ENCODE assay signal across 8 cellular contexts in the genomic region with DNA sequence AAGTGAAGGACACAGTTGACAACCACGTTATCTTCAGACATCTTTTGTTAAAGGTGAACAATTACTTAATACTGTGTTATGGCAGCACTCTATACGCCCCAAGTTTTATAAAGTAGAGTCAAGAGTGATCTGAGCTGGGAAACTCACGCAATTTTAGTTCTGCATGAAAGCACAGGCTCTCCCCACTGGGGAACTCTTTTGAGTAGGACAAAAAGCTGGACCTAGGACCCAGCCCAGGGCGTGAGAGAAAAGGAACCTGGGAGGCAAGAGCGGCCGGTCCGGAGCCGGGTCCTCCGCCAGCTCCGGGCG.
DNase-seq lines count a peak whose midpoint lies in the region; ATAC-seq, FAIRE-seq and TF ChIP-seq lines count a peak whose summit lies in the region.
"Had no signal": no experiment of that assay in that cellular context is flagged by ENCODE, and none has a peak within 500 bp of the region (broad histone marks: within the 10 kb centered on the region; RNA-seq: fewer than 3 reads in every experiment).

No MANE protein-coding gene starts in this region.

- H3K4me3 Mint-ChIP-seq in activated naive CD8-positive, alpha-beta T cell treated with anti-CD3 and anti-CD28 coated beads, Interleukin-2, amount 50 U/mL, for 24 hours: peak overlapping the region; percentile 77

- peaks cover 62% of the 10 kb centered on the region for H3K27me3 ChIP-seq in HUES64 (ENCODE audit: insufficient read depth, low read length)
- H3K27me3 ChIP-seq in HepG2 (ENCODE audit: control insufficient read depth in 1 of 2, insufficient read depth in 2 of 2, low read length in 2 of 2): peaks cover 1 to 36% of the 10 kb centered on the region in 2 experiments; a peak in 3 of 5 replicates
- peaks cover 0 to 17% (median 0%) of the 10 kb centered on the region in 3 donors for H3K27me3 ChIP-seq in stomach

- no peaks in the 10 kb centered on the region for H3K79me2 ChIP-seq in HepG2 (ENCODE audit: insufficient read depth, low read length)

- H3K36me3 ChIP-seq in HUES64 (ENCODE audit: insufficient read depth, low read length): no peaks in the 10 kb centered on the region
- H3K36me3 ChIP-seq in HepG2 (replicated peaks in 1 of 2; ENCODE audit: control insufficient read depth in 1 of 2, insufficient read depth in 2 of 2, low read length in 2 of 2): no peaks in the 10 kb centered on the region
- H3K36me3 ChIP-seq in stomach: no peaks in the 10 kb centered on the region
- H3K36me3 ChIP-seq: neutrophil had no signal

- H3K4me1 Mint-ChIP-seq in activated naive CD8-positive, alpha-beta T cell treated with anti-CD3 and anti-CD28 coated beads, Interleukin-2, amount 50 U/mL, for 24 hours: peaks cover 19% of the 10 kb centered on the region

- H3K4me3 ChIP-seq in HUES64 (ENCODE audit: low read length) (peak overlapping the region; percentile 73), HepG2 (replicated peaks in 1 of 3; ENCODE audit: insufficient read depth in 1 of 3, low read depth in 2 of 3, low read length in 3 of 3) (peak overlapping the region; percentile 45 to 73 (median 56); a peak in 3 of 6 replicates), stomach (peak overlapping the region; percentile 71 to 83 (median 77))

- POLR2A ChIA-PET in HepG2 (lab: Yijun Ruan, JAX): no interaction called here

- CTCF ChIA-PET in HepG2 (lab: Yijun Ruan, JAX; ENCODE audit: low intra/inter-chr PET ratio, low total read pairs): no interaction called here

- H3K36me3 Mint-ChIP-seq in activated naive CD8-positive, alpha-beta T cell treated with anti-CD3 and anti-CD28 coated beads, Interleukin-2, amount 50 U/mL, for 24 hours (ENCODE audit: low read depth): no peaks in the 10 kb centered on the region

- 6% methylated on average over 11 of the region's 11 CpGs for WGBS in HUES64
- WGBS in HepG2 (ENCODE audit: low lambda C conversion rate): 4% methylated on average over 3 of the region's 11 CpGs
- 1 to 3% (median 1%) methylated on average over 11 of the region's 11 CpGs for WGBS in stomach, 5 donors

- H3K9me3 ChIP-seq in HUES64 (ENCODE audit: insufficient read depth, low read depth, low read length) (no peaks in the 10 kb centered on the region), HepG2 (ENCODE audit: low read length) (no peaks in the 10 kb centered on the region), stomach (no peaks in the 10 kb centered on the region)
- H3K9me3 ChIP-seq: neutrophil had no signal

- TF ChIP-seq RAD21 in HepG2 (CRISPR knock-in tag; IDR thresholded peaks at IDR 0.05): no peak

- no peaks in the 10 kb centered on the region for H4K20me1 ChIP-seq in HepG2 (ENCODE audit: insufficient read depth, low read length)

- TF ChIP-seq EP300 in HepG2 (IDR thresholded peaks at IDR 0.05; ENCODE audit: low read depth in 2 of 2, low read length in 2 of 2) (no peak), HepG2 (CRISPR knock-in tag; IDR thresholded peaks at IDR 0.05; ENCODE audit: borderline replicate concordance) (no peak), stomach (IDR thresholded peaks at IDR 0.05) (no peak)

- no peak for ATAC-seq in activated naive CD8-positive, alpha-beta T cell treated with anti-CD3 and anti-CD28 coated beads, Interleukin-2, amount 50 U/mL, for 24 hours
- ATAC-seq in HepG2: no peak
- no peak for ATAC-seq in activated CD4-positive, CD25-positive, alpha-beta regulatory T cell treated with anti-CD3 and anti-CD28 coated beads, Interleukin-2, amount 50 U/mL, for 24 hours

- H3K4me2 ChIP-seq in HepG2 (ENCODE audit: low read depth, low read length): peak overlapping the region; percentile 78

- H3K27me3 Mint-ChIP-seq in activated naive CD8-positive, alpha-beta T cell treated with anti-CD3 and anti-CD28 coated beads, Interleukin-2, amount 50 U/mL, for 24 hours: peaks cover 48% of the 10 kb centered on the region

- DNase-seq in activated naive CD8-positive, alpha-beta T cell treated with anti-CD3 and anti-CD28 coated beads, Interleukin-2, amount 50 U/mL, for 24 hours: no peak
- DNase-seq in HepG2 (ENCODE audit: low spot score) (no peak), stomach (no peak), NCI-H510A (lab: John Stamatoyannopoulos, UW) (no peak)
- DNase-seq in effector CD8-positive, alpha-beta T cell (lab: John Stamatoyannopoulos, UW): no peak

- no peak overlapping the region for H3K27ac Mint-ChIP-seq in activated naive CD8-positive, alpha-beta T cell treated with anti-CD3 and anti-CD28 coated beads, Interleukin-2, amount 50 U/mL, for 24 hours

- FAIRE-seq in HepG2 (lab: Jason Lieb, UNC): no peak

- TF ChIP-seq POLR2A in HepG2 (IDR thresholded peaks at IDR 0.05; ENCODE audit: insufficient read depth in 1 of 2, low read depth in 2 of 2, low read length in 2 of 2): no peak
- no peak for TF ChIP-seq POLR2A in stomach (IDR thresholded peaks at IDR 0.05)

- peaks cover 4% of the 10 kb centered on the region for H3K4me1 ChIP-seq in HUES64 (ENCODE audit: insufficient read depth, low read length)
- peaks cover 15% of the 10 kb centered on the region for H3K4me1 ChIP-seq in HepG2 (ENCODE audit: insufficient read depth, low read length)
- H3K4me1 ChIP-seq in stomach: peaks cover 0 to 52% (median 23%) of the 10 kb centered on the region in 4 donors

- H3K9me3 Mint-ChIP-seq in activated naive CD8-positive, alpha-beta T cell treated with anti-CD3 and anti-CD28 coated beads, Interleukin-2, amount 50 U/mL, for 24 hours: no peaks in the 10 kb centered on the region

- no peak for TF ChIP-seq CTCF in HepG2 (CRISPR knock-in tag; IDR thresholded peaks at IDR 0.05)
- TF ChIP-seq CTCF in stomach (IDR thresholded peaks at IDR 0.05): no peak

- H3K27ac ChIP-seq in HUES64 (ENCODE audit: low read depth, low read length): no peak overlapping the region
- no peak overlapping the region for H3K27ac ChIP-seq in HepG2 (ENCODE audit: extremely low read length, insufficient read depth, low read length)
- peak overlapping the region; percentile 80 to 93 (median 89) for H3K27ac ChIP-seq in stomach
- H3K27ac ChIP-seq: neutrophil had no signal

- H2AFZ ChIP-seq in HepG2 (ENCODE audit: low read length): no peak overlapping the region

- H3K9ac ChIP-seq in HUES64 (ENCODE audit: low read depth, low read length) (peak overlapping the region; percentile 60), HepG2 (ENCODE audit: insufficient read depth, low read depth, low read length) (no peak overlapping the region)

- no TSS peak for BruUV-seq in HepG2 (replicated peaks; lab: Mats Ljungman, UMichigan)

- in situ Hi-C loops in HepG2 (cut with HindIII; ENCODE audit: extremely low pct_ligation_motif_present, low pct_unique_long_range_greater_than_20kb): loop anchor here (10.0 kb wide), 1 partner anchor 369 kb away; no protein-coding TSS in a partner anchor

- intact Hi-C loops in HepG2 (cut with micrococcal nuclease; ENCODE audit: unreplicated experiment): no loop called here
- intact Hi-C loops in stomach (cut with DNase I; ENCODE audit: low total_unique reads): no loop called here

TF ChIP-seq in HepG2, 621 proteins besides CTCF, POLR2A, EP300 and RAD21:
- TF ChIP-seq, protein P1, sequence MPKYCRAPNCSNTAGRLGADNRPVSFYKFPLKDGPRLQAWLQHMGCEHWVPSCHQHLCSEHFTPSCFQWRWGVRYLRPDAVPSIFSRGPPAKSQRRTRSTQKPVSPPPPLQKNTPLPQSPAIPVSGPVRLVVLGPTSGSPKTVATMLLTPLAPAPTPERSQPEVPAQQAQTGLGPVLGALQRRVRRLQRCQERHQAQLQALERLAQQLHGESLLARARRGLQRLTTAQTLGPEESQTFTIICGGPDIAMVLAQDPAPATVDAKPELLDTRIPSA (CRISPR knock-in tag; IDR thresholded peaks at IDR 0.05; ENCODE audit: borderline replicate concordance): no peak
- TF ChIP-seq HNRNPLL (IDR thresholded peaks at IDR 0.05; ENCODE audit: low read depth, low read length, poor library complexity, severe bottlenecking) (peak; percentile 90), ZSCAN9 (CRISPR knock-in tag; IDR thresholded peaks at IDR 0.05; ENCODE audit: borderline replicate concordance) (no peak)

Comparison
In these comparisons a context has a peak if more than half of its experiments do, and no peak if none do; other contexts are left out.
1. H3K27ac ChIP-seq: peak in stomach (5 of 5); none in HUES64 (single experiment) and HepG2 (single experiment).
2. Peak in every context shown above with its lines, with median percentiles within 50 percentile points of each other: H3K4me3 ChIP-seq.